In genomic region chr3:4981688-4982494, GRCh38 we compare ENCODE assay signal across 8 cellular contexts. TPM values are rescaled to one million over a fixed set of nuclear protein-coding genes. Genes with fewer than 3 reads are reported as not detected.
DNase-seq lines count a peak whose midpoint lies in the region; ATAC-seq, FAIRE-seq and TF ChIP-seq lines count a peak whose summit lies in the region.

No MANE protein-coding gene starts in this region.

- H4K20me1 ChIP-seq in Loucy (ENCODE audit: insufficient read depth, low read length, poor library complexity, severe bottlenecking) (peaks cover 34% of the 10 kb centered on the region), astrocyte (ENCODE audit: insufficient read depth, low read length) (peaks cover 35% of the 10 kb centered on the region)

- no peaks in the 10 kb centered on the region for H3K9me2 ChIP-seq in Loucy (replicated peaks; ENCODE audit: low read depth, low read length)

- H3K9ac ChIP-seq in Loucy (ENCODE audit: low read depth, low read length, poor library complexity, severe bottlenecking) (peak overlapping the region; percentile 69), astrocyte (ENCODE audit: low read length) (peak overlapping the region; percentile 99)

- H3K4me2 ChIP-seq in Loucy (ENCODE audit: low read depth, low read length, poor library complexity, severe bottlenecking) (peak overlapping the region; percentile 97), astrocyte (ENCODE audit: low read length) (peak overlapping the region; percentile 86)

- no peak for FAIRE-seq in astrocyte (lab: Jason Lieb, UNC)

- H3K9me3 ChIP-seq in Loucy (ENCODE audit: insufficient read depth, low read depth, low read length) (no peaks in the 10 kb centered on the region), astrocyte (ENCODE audit: insufficient read depth, low read depth, low read length) (no peaks in the 10 kb centered on the region), lower lobe of right lung (no peaks in the 10 kb centered on the region)

- H3K4me1 ChIP-seq in Loucy (ENCODE audit: insufficient read depth, low read length, poor library complexity, severe bottlenecking): peaks cover 55% of the 10 kb centered on the region
- peaks cover 58% of the 10 kb centered on the region for H3K4me1 ChIP-seq in astrocyte (ENCODE audit: insufficient read depth, low read length)
- peaks cover 60% of the 10 kb centered on the region for H3K4me1 ChIP-seq in lower lobe of right lung
- no peaks in the 10 kb centered on the region for H3K4me1 ChIP-seq in urinary bladder (ENCODE audit: insufficient read depth)

- TF ChIP-seq CTCF in Loucy (conservative IDR thresholded peaks at IDR 0.05; ENCODE audit: low read length): peak; percentile 22; the same call in 1 of the 2 replicates
- TF ChIP-seq CTCF in astrocyte (IDR thresholded peaks at IDR 0.05; ENCODE audit: insufficient read depth, low read depth, low read length): peak; percentile 50
- peak; percentile 32 for TF ChIP-seq CTCF in lower lobe of right lung (IDR thresholded peaks at IDR 0.05)

- no peak for ATAC-seq in lower lobe of right lung
- no peak for ATAC-seq in GM19467 (IDR thresholded peaks at IDR 0.05; ENCODE audit: unreplicated experiment)
- no peak for ATAC-seq in HG02840 (IDR thresholded peaks at IDR 0.05; ENCODE audit: low FRiP score, unreplicated experiment)

- H3K27ac Mint-ChIP-seq in astrocyte (ENCODE audit: unreplicated experiment): peak overlapping the region; percentile 99

- H3K4me3 Mint-ChIP-seq in astrocyte (ENCODE audit: unreplicated experiment): peak overlapping the region; percentile 96

- no peaks in the 10 kb centered on the region for H3K27me3 ChIP-seq in Loucy (ENCODE audit: insufficient read depth, low read length, poor library complexity, severe bottlenecking)
- H3K27me3 ChIP-seq in astrocyte (ENCODE audit: insufficient read depth, low read length): no peaks in the 10 kb centered on the region
- H3K27me3 ChIP-seq in lower lobe of right lung (ENCODE audit: low read depth): no peaks in the 10 kb centered on the region

- H3K36me3 ChIP-seq in Loucy (ENCODE audit: insufficient read depth, low read length) (peaks cover 22% of the 10 kb centered on the region; the same call in 1 of the 2 replicates), astrocyte (ENCODE audit: insufficient read depth, low read length) (peaks cover 28% of the 10 kb centered on the region), lower lobe of right lung (peaks cover 23% of the 10 kb centered on the region), urinary bladder (ENCODE audit: insufficient read depth) (no peaks in the 10 kb centered on the region)

- peaks cover 12% of the 10 kb centered on the region for H3F3A ChIP-seq in Loucy (ENCODE audit: low read depth)

- H3K4me3 ChIP-seq in Loucy (ENCODE audit: low read length, poor library complexity, severe bottlenecking): peak overlapping the region; percentile 79
- peak overlapping the region; percentile 96 for H3K4me3 ChIP-seq in astrocyte (ENCODE audit: insufficient read depth, low read depth, low read length)
- peak overlapping the region; percentile 94 for H3K4me3 ChIP-seq in lower lobe of right lung
- peak overlapping the region; percentile 28 for H3K4me3 ChIP-seq in urinary bladder (ENCODE audit: low read depth, low read length)

- DNase-seq in Daoy (ENCODE audit: low read depth) (peak; percentile 64), astrocyte (ENCODE audit: low read depth) (peak; percentile 80), lower lobe of right lung (no peak)
- no peak for DNase-seq in activated effector memory CD4-positive, alpha-beta T cell treated with anti-CD3 and anti-CD28 coated beads, Interleukin-2, amount 50 U/mL, for 16 hours

- H3K27ac ChIP-seq in astrocyte (ENCODE audit: low read depth, low read length) (peak overlapping the region; percentile 86), lower lobe of right lung (peak overlapping the region; percentile 99), urinary bladder (ENCODE audit: low read depth) (peak overlapping the region; percentile 39)

- H2AFZ ChIP-seq in Loucy (ENCODE audit: low read length) (no peak overlapping the region), astrocyte (ENCODE audit: low read depth, low read length) (no peak overlapping the region)

- no peaks in the 10 kb centered on the region for H3K9me3 Mint-ChIP-seq in astrocyte (ENCODE audit: unreplicated experiment)

- H3K4me1 Mint-ChIP-seq in astrocyte (ENCODE audit: low read depth, unreplicated experiment): peaks cover 41% of the 10 kb centered on the region

- H3K27me3 Mint-ChIP-seq in astrocyte (ENCODE audit: low read depth, unreplicated experiment): no peaks in the 10 kb centered on the region

- intact Hi-C loops in lower lobe of right lung (cut with DNase I): no loop called here

- H3K36me3 Mint-ChIP-seq in astrocyte (ENCODE audit: low read depth, unreplicated experiment): peaks cover 40% of the 10 kb centered on the region

- H3K79me2 ChIP-seq in Loucy (ENCODE audit: insufficient read depth, low read length): peaks cover 68% of the 10 kb centered on the region
- H3K79me2 ChIP-seq in astrocyte (ENCODE audit: insufficient read depth, low read length): peaks cover 53% of the 10 kb centered on the region

- 51% methylated on average over 8 of the region's 8 CpGs for WGBS in urinary bladder

RNA-seq across cellular contexts. Expression of gene BHLHE40, which starts 2.7 kb away (rescaled TPM):
- 5.3 and 11.1 TPM in 2 replicates for total RNA-seq in Daoy (2014; rRNA removed; shearing (Covaris generic))
- total RNA-seq in astrocyte (156 and 185 TPM in 2 replicates), lower lobe of right lung (84.8 TPM), urinary bladder (35.7 TPM)
- polyA plus RNA-seq in urinary bladder: 57.4 TPM

Comparison
In these comparisons a context has a peak if more than half of its experiments do, and no peak if none do; other contexts are left out.
1. DNase-seq: peak in Daoy (single experiment) and astrocyte (single experiment); none in lower lobe of right lung (single experiment) and activated effector memory CD4-positive, alpha-beta T cell treated with anti-CD3 and anti-CD28 coated beads, Interleukin-2, amount 50 U/mL, for 16 hours (single experiment).
2. H3K4me3 ChIP-seq: peak in every context shown above with its lines; median percentile 96 in astrocyte; 94 in lower lobe of right lung; 79 in Loucy; 28 in urinary bladder.
3. H3K27ac ChIP-seq: peak in every context shown above with its lines; median percentile 99 in lower lobe of right lung; 86 in astrocyte; 39 in urinary bladder.
4. Peak in every context shown above with its lines, with median percentiles within 50 percentile points of each other: CTCF ChIP-seq.